Comparison of ENCODE assay signal across 18 cellular contexts in the genomic region with DNA sequence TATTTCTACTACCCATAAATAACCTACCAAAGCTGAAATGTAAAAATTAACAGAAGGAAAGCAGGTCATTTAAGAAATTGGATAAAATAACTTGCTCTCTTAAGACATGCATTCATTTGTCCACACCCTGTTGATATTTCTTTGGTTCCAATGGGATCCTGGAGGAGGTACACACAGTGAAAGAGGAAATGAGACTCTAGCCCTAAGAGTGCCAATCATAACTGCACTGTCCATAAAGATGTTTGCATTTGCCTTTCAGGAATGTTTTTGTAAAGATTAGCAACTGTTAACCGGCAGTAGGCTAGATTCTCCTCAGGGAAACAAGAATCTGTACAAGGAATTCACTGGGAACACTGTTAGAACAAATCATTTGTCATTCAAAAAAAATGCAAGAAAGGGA.
A peak's percentile ranks its signal among the peaks of the same experiment; 100 is the strongest.
DNase-seq lines count a peak whose midpoint lies in the region; ATAC-seq and TF ChIP-seq lines count a peak whose summit lies in the region.
"Had no signal": no experiment of that assay in that cellular context is flagged by ENCODE, and none has a peak within 500 bp of the region (broad histone marks: within the 10 kb centered on the region; RNA-seq: fewer than 3 reads in every experiment).

No MANE protein-coding gene starts in this region.

- no TSS peak for BruUV-seq in Panc1 (replicated peaks; lab: Mats Ljungman, UMichigan)

- CTCF ChIA-PET in AG04449 (lab: Yijun Ruan, JAX) (no interaction called here), Panc1 (lab: Charles Lee) (no interaction called here)

- no peaks in the 10 kb centered on the region for H3K27me3 ChIP-seq in Panc1 (ENCODE audit: control insufficient read depth, insufficient read depth, low read length)
- no peaks in the 10 kb centered on the region for H3K27me3 ChIP-seq in osteoblast (ENCODE audit: insufficient read depth, low read length)

- H3K36me3 ChIP-seq in Panc1 (ENCODE audit: control insufficient read depth, insufficient read depth, low read length): no peaks in the 10 kb centered on the region
- no peaks in the 10 kb centered on the region for H3K36me3 ChIP-seq in osteoblast (ENCODE audit: insufficient read depth, low read length)

- TF ChIP-seq CTCF in AG04449 (IDR thresholded peaks at IDR 0.05; ENCODE audit: insufficient read depth, low read length, missing control alignments) (no peak), Panc1 (IDR thresholded peaks at IDR 0.05) (no peak), choroid plexus epithelial cell (conservative IDR thresholded peaks at IDR 0.05; ENCODE audit: low read depth, low read length) (no peak), osteoblast (IDR thresholded peaks at IDR 0.05; ENCODE audit: extremely low read depth, low read depth, low read length) (no peak)

- POLR2A ChIA-PET in AG04449 (lab: Yijun Ruan, JAX) (no interaction called here), Panc1 (lab: Charles Lee) (no interaction called here)

- peak overlapping the region; percentile 40 for H3K4me2 ChIP-seq in osteoblast (ENCODE audit: insufficient read depth, low read length)
- H3K4me2 ChIP-seq: A549 had no signal

- no peaks in the 10 kb centered on the region for H3K79me2 ChIP-seq in osteoblast (ENCODE audit: insufficient read depth, low read length)

- intact Hi-C loops in Panc1 (cut with micrococcal nuclease; ENCODE audit: unreplicated experiment): no loop called here

- no peak overlapping the region for H2AFZ ChIP-seq in osteoblast (ENCODE audit: low read length)
- H2AFZ ChIP-seq: GM23248 had no signal

- peak; percentile 26 for DNase-seq in AG04449 (ENCODE audit: low read depth, low spot score)
- DNase-seq in Panc1 (ENCODE audit: low read depth, low spot score): peak; percentile 13
- peak; percentile 13 for DNase-seq in choroid plexus epithelial cell (ENCODE audit: low read depth)
- DNase-seq in osteoblast (ENCODE audit: insufficient read length, low spot score, missing footprints): peak; percentile 82
- no peak for DNase-seq in stimulated activated CD4-positive, alpha-beta T cell treated with anti-CD3 and anti-CD28 coated beads, Interleukin-4, amount 100 ng/mL, for 4 hours
- DNase-seq in NCI-H2171 treated with DMSO at 0.1 percent for 48 hours (lab: John Stamatoyannopoulos, UW): no peak
- DNase-seq in stimulated activated CD4-positive, alpha-beta T cell treated with anti-CD3 and anti-CD28 coated beads, Interleukin-4, amount 100 ng/mL, for 24 hours: no peak
- DNase-seq in islet precursor cell: no peak
- DNase-seq: CD4-positive, CD25-positive, alpha-beta regulatory T cell; DMS79; GM23248; NCI-H1048; NCI-H2107; NCI-H345 had no signal

- in situ Hi-C loops in Panc1 (cut with HindIII; ENCODE audit: low pct_unique_long_range_greater_than_20kb, low sequenced_read_pairs): no loop called here

- H3K4me1 ChIP-seq in Panc1 (ENCODE audit: control insufficient read depth, insufficient read depth, low read length) (no peaks in the 10 kb centered on the region; the same call in 1 of the 2 replicates), osteoblast (ENCODE audit: insufficient read depth, low read length) (peaks cover 38% of the 10 kb centered on the region)
- H3K4me1 ChIP-seq: A549 had no signal

- no peak overlapping the region for H3K4me3 ChIP-seq in AG04449 (ENCODE audit: low read depth, low read length)
- H3K4me3 ChIP-seq in Panc1 (ENCODE audit: low read depth in 2 of 2, low read length in 2 of 2): no peak overlapping the region
- H3K4me3 ChIP-seq in choroid plexus epithelial cell (ENCODE audit: low read depth, low read length): no peak overlapping the region
- no peak overlapping the region for H3K4me3 ChIP-seq in osteoblast (ENCODE audit: insufficient read depth, low read length)
- H3K4me3 ChIP-seq: A549, GM23248, K562 had no signal

- no peak overlapping the region for H3K27ac ChIP-seq in Panc1 (ENCODE audit: low read length)
- H3K27ac ChIP-seq in osteoblast (ENCODE audit: low read depth, low read length): peak overlapping the region; percentile 91
- H3K27ac ChIP-seq: A549, GM23248, HL-60 had no signal

- H3K9me3 ChIP-seq in Panc1 (ENCODE audit: control insufficient read depth, insufficient read depth, low read depth, low read length) (peaks cover 4% of the 10 kb centered on the region; the same call in 1 of the 2 replicates), osteoblast (ENCODE audit: low read depth, low read length) (no peaks in the 10 kb centered on the region)
- H3K9me3 ChIP-seq: A549 had no signal

- no peaks in the 10 kb centered on the region for H4K20me1 ChIP-seq in osteoblast (ENCODE audit: insufficient read depth, low read length)

- ATAC-seq in Panc1: peak; percentile 65
- ATAC-seq: HCT116, K562 had no signal

Comparison
In these comparisons a context has a peak if more than half of its experiments do, and no peak if none do; other contexts are left out.
1. DNase-seq: peak in AG04449 (single experiment), Panc1 (single experiment), choroid plexus epithelial cell (single experiment) and osteoblast (single experiment); none in stimulated activated CD4-positive, alpha-beta T cell treated with anti-CD3 and anti-CD28 coated beads, Interleukin-4, amount 100 ng/mL, for 4 hours (0 of 2), NCI-H2171 treated with DMSO at 0.1 percent for 48 hours (single experiment), stimulated activated CD4-positive, alpha-beta T cell treated with anti-CD3 and anti-CD28 coated beads, Interleukin-4, amount 100 ng/mL, for 24 hours (single experiment) and islet precursor cell (single experiment).